Comparison of ENCODE assay signal across 2 cellular contexts in the genomic region with DNA sequence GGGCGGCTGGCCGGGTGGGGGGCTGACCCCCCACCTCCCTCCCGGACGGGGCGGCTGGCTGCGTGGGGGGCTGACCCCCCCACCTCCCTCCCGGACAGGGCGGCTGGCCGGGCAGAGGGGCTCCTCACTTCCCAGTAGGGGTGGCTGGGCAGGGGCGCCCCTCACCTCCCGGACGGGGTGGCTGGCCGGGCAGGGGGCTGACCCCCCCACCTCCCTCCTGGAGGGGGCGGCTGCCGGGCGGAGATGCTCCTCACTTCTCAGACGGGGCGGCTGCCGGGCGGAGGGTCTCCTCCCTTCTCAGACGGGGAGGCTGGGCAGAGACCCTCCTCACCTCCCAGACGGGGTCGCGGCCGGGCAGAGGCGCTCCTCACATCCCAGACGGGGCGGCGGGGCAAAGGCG. TPM values are rescaled to one million over a fixed set of nuclear protein-coding genes. Genes with fewer than 3 reads are reported as not detected.
"Had no signal": no experiment of that assay in that cellular context is flagged by ENCODE, and none has a peak within 500 bp of the region (broad histone marks: within the 10 kb centered on the region; RNA-seq: fewer than 3 reads in every experiment).

No MANE protein-coding gene starts in this region.

RNA-seq across cellular contexts. Expression of a gene that starts 5.8 kb away (rescaled TPM):
- total RNA-seq: HT1080 had no signal

RNA-seq across cellular contexts. Expression of a gene that starts 30.2 kb away (rescaled TPM):
- total RNA-seq: H7, HT1080 had no signal
